ENCODE assay signal across 12 cellular contexts in genomic region chr6:122709922-122710512, GRCh38.
DNase-seq lines count a peak whose midpoint lies in the region; ATAC-seq and TF ChIP-seq lines count a peak whose summit lies in the region.
"Had no signal": no experiment of that assay in that cellular context is flagged by ENCODE, and none has a peak within 500 bp of the region (broad histone marks: within the 10 kb centered on the region; RNA-seq: fewer than 3 reads in every experiment).

No MANE protein-coding gene starts in this region.

- POLR2A ChIA-PET in MCF 10A (lab: Yijun Ruan, JAX): no interaction called here

- H3K9me3 ChIP-seq in stomach: no peaks in the 10 kb centered on the region
- H3K9me3 ChIP-seq in effector memory CD4-positive, alpha-beta T cell (ENCODE audit: control insufficient read depth, low read length): no peaks in the 10 kb centered on the region

- no peaks in the 10 kb centered on the region for H3K9me3 Mint-ChIP-seq in effector memory CD8-positive, alpha-beta T cell
- no peaks in the 10 kb centered on the region for H3K9me3 Mint-ChIP-seq in MCF 10A (ENCODE audit: unreplicated experiment)

- intact Hi-C loops in MCF 10A (cut with micrococcal nuclease): no loop called here
- intact Hi-C loops in stomach (cut with DNase I; ENCODE audit: low total_unique reads): no loop called here

- H3K4me3 Mint-ChIP-seq in effector memory CD8-positive, alpha-beta T cell: no peak overlapping the region
- no peak overlapping the region for H3K4me3 Mint-ChIP-seq in MCF 10A (ENCODE audit: unreplicated experiment)

- H3K4me3 ChIP-seq in stomach: no peak overlapping the region
- H3K4me3 ChIP-seq in effector memory CD4-positive, alpha-beta T cell (ENCODE audit: insufficient read depth, low read depth, low read length, poor library complexity, severe bottlenecking): no peak overlapping the region

- no peak overlapping the region for H3K27ac ChIP-seq in stomach
- H3K27ac ChIP-seq in effector memory CD4-positive, alpha-beta T cell (ENCODE audit: insufficient read depth, low read length, poor library complexity, severe bottlenecking): no peak overlapping the region

- no peaks in the 10 kb centered on the region for H3K36me3 Mint-ChIP-seq in effector memory CD8-positive, alpha-beta T cell (ENCODE audit: insufficient read depth)
- H3K36me3 Mint-ChIP-seq in MCF 10A (ENCODE audit: insufficient read depth, unreplicated experiment): no peaks in the 10 kb centered on the region

- BruUV-seq in MCF 10A (replicated peaks; lab: Mats Ljungman, UMichigan): no TSS peak

- H3K4me1 ChIP-seq in stomach: peaks cover 0 to 4% (median 0%) of the 10 kb centered on the region in 4 donors
- H3K4me1 ChIP-seq in effector memory CD4-positive, alpha-beta T cell (ENCODE audit: control insufficient read depth, insufficient read depth, low read length, poor library complexity, severe bottlenecking): no peaks in the 10 kb centered on the region

- H3K27me3 ChIP-seq in stomach: no peaks in the 10 kb centered on the region
- H3K27me3 ChIP-seq in effector memory CD4-positive, alpha-beta T cell (replicated peaks; ENCODE audit: control insufficient read depth, insufficient read depth, low read length, poor library complexity, severe bottlenecking): no peaks in the 10 kb centered on the region

- ATAC-seq in GM18505 (IDR thresholded peaks at IDR 0.05; ENCODE audit: unreplicated experiment): peak; percentile 77
- peak; percentile 85 for ATAC-seq in GM21717 (IDR thresholded peaks at IDR 0.05; ENCODE audit: unreplicated experiment)
- ATAC-seq in HG03521 (IDR thresholded peaks at IDR 0.05; ENCODE audit: unreplicated experiment): peak; percentile 82
- peak; percentile 27 for ATAC-seq in effector memory CD8-positive, alpha-beta T cell (replicated peaks)

- TF ChIP-seq EP300 in stomach (IDR thresholded peaks at IDR 0.05): no peak

- WGBS in stomach, 5 donors: 61 to 87% (median 71%) methylated on average over 4 of the region's 4 CpGs

- H3K27ac Mint-ChIP-seq in effector memory CD8-positive, alpha-beta T cell: no peak overlapping the region
- H3K27ac Mint-ChIP-seq in MCF 10A (ENCODE audit: low read depth, unreplicated experiment): no peak overlapping the region

- H3K27me3 Mint-ChIP-seq in effector memory CD8-positive, alpha-beta T cell: peaks cover 0 to 8% of the 10 kb centered on the region in 2 donors
- H3K27me3 Mint-ChIP-seq in MCF 10A (ENCODE audit: insufficient read depth, unreplicated experiment): no peaks in the 10 kb centered on the region

- no peaks in the 10 kb centered on the region for H3K36me3 ChIP-seq in stomach
- H3K36me3 ChIP-seq in effector memory CD4-positive, alpha-beta T cell (ENCODE audit: control insufficient read depth, insufficient read depth, low read length): no peaks in the 10 kb centered on the region

- no peak for TF ChIP-seq CTCF in MCF 10A (IDR thresholded peaks at IDR 0.05; ENCODE audit: unreplicated experiment)
- TF ChIP-seq CTCF in stomach (IDR thresholded peaks at IDR 0.05): no peak

- TF ChIP-seq POLR2A in GM18505 (IDR thresholded peaks at IDR 0.05; ENCODE audit: borderline replicate concordance, extremely low read depth, insufficient read depth, insufficient read length) (no peak), stomach (IDR thresholded peaks at IDR 0.05) (no peak)

- CTCF ChIA-PET in MCF 10A (lab: Yijun Ruan, JAX): no interaction called here

- no peak for DNase-seq in effector memory CD8-positive, alpha-beta T cell
- no peak for DNase-seq in MCF 10A (ENCODE audit: unreplicated experiment)
- DNase-seq in stomach: no peak
- no peak for DNase-seq in hepatic stellate cell (ENCODE audit: low spot score)
- no peak for DNase-seq in effector memory CD4-positive, alpha-beta T cell
- DNase-seq: DMS53; NCI-H524; stimulated activated CD4-positive, alpha-beta T cell treated with anti-CD3 and anti-CD28 coated beads, Interleukin-12 subunit alpha, Interleukin-12 subunit beta, amount 100 ng/mL, for 4 hours; T-helper 9 cell had no signal

- H3K4me1 Mint-ChIP-seq in effector memory CD8-positive, alpha-beta T cell (ENCODE audit: low read depth in 2 of 2): no peaks in the 10 kb centered on the region
- peaks cover 7% of the 10 kb centered on the region for H3K4me1 Mint-ChIP-seq in MCF 10A (ENCODE audit: insufficient read depth, unreplicated experiment)

Comparison
In these comparisons a context has a peak if more than half of its experiments do, and no peak if none do; other contexts are left out.
1. ATAC-seq: peak in every context shown above with its lines; median percentile 85 in GM21717; 82 in HG03521; 77 in GM18505; 27 in effector memory CD8-positive, alpha-beta T cell.